In the genomic region with DNA sequence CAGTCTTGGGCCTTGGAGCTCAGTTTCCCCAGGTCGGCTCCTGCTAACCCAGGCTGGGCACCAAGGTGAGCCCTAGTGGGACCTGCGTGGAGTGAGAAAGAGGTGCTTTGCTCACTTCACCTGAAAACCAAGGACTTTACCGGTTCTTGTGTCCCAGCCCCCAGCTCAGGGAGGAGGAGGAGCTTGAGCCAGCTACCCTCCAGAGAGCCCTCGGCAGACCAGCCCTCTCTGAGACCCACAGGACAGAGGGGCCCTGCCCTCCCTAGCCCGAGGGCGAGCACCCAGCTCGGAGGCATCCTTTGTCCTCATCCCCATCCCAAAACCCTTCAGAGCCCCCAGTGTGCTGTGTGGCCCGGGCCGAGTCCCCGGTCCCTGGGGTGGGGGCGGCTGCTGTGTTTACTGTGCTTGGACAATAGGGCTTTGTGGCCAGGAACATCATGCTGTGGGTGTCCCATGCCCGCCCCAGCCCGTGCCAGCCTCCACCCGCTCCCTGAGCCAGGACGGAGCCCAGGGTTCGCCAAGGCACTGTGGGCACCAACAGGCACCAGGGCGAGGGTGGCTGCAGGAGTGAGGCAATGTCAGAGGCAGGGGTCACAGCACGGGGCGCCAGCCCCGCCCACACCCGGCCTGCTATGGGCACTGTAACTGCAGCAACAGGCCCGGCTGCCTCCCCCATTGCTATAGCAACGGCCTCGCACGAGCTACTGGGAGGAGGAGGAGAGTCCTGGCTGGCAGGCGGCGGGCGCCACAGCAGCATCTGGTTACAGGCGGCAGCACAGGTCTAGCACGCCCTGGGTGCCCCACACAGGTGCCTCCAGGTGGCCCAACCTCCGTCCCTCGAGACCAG, we compare ENCODE assay signal across 1 cellular context.
TF ChIP-seq lines count a peak whose summit lies in the region.

No MANE protein-coding gene starts in this region.

TF ChIP-seq in K562, 482 proteins besides CTCF, POLR2A, EP300 and RAD21:
- peak; percentile 68 for TF ChIP-seq HNRNPL (IDR thresholded peaks at IDR 0.05; ENCODE audit: low read depth, low read length)
- TF ChIP-seq SPI1 (IDR thresholded peaks at IDR 0.05; ENCODE audit: borderline replicate concordance, low read depth, low read length): no peak
- no peak for TF ChIP-seq ARID2 (IDR thresholded peaks at IDR 0.05)
- 0 out of 2 replicates have a peak, but pooled peaks have one; percentile 15 for TF ChIP-seq RBFOX2 (IDR thresholded peaks at IDR 0.05; ENCODE audit: low read depth, low read length)
TF ChIP-seq in K562: peak in this region for 2.
